Comparison of ENCODE assay signal across 18 cellular contexts in genomic region chr19:10852098-10852800, GRCh38. TPM values are rescaled to one million over a fixed set of nuclear protein-coding genes. Genes with fewer than 3 reads are reported as not detected.
DNase-seq lines count a peak whose midpoint lies in the region; ATAC-seq, FAIRE-seq and TF ChIP-seq lines count a peak whose summit lies in the region.
"Had no signal": no experiment of that assay in that cellular context is flagged by ENCODE, and none has a peak within 500 bp of the region (broad histone marks: within the 10 kb centered on the region; RNA-seq: fewer than 3 reads in every experiment).

No MANE protein-coding gene starts in this region.

- H3K9me3 ChIP-seq in HepG2 (ENCODE audit: low read length) (no peaks in the 10 kb centered on the region), right lobe of liver (no peaks in the 10 kb centered on the region)
- H3K9me3 ChIP-seq: thoracic aorta had no signal

- TF ChIP-seq POLR2A in HepG2 (IDR thresholded peaks at IDR 0.05; ENCODE audit: insufficient read depth in 1 of 2, low read depth in 2 of 2, low read length in 2 of 2) (no peak), right lobe of liver (IDR thresholded peaks at IDR 0.05) (no peak)

- no peaks in the 10 kb centered on the region for H3K36me3 ChIP-seq in HepG2 (replicated peaks in 1 of 2; ENCODE audit: control insufficient read depth in 1 of 2, insufficient read depth in 2 of 2, low read length in 2 of 2)
- no peaks in the 10 kb centered on the region for H3K36me3 ChIP-seq in right lobe of liver
- H3K36me3 ChIP-seq: thoracic aorta had no signal

- CTCF ChIA-PET in HepG2 (lab: Yijun Ruan, JAX; ENCODE audit: low intra/inter-chr PET ratio, low total read pairs), result no interaction called here

- TF ChIP-seq EP300 in HepG2 (IDR thresholded peaks at IDR 0.05; ENCODE audit: low read depth in 2 of 2, low read length in 2 of 2) (no peak), HepG2 (CRISPR knock-in tag; IDR thresholded peaks at IDR 0.05; ENCODE audit: borderline replicate concordance) (no peak)

- DNase-seq in HepG2 (ENCODE audit: low spot score) (peak; percentile 63), right lobe of liver (no peak), SW 1271 (lab: John Stamatoyannopoulos, UW) (peak; percentile 47 to 48), fibroblast of peridontal ligament (ENCODE audit: extremely low read depth) (peak; percentile 62), urothelium cell line (ENCODE audit: low spot score) (peak; percentile 51), NCI-H1105 (lab: John Stamatoyannopoulos, UW) (no peak), middle frontal gyrus (ENCODE audit: extremely low spot score, low spot score) (no peak)
- no peak for DNase-seq in stimulated activated CD4-positive, alpha-beta T cell treated with anti-CD3 and anti-CD28 coated beads, Interleukin-2, amount 100 ng/mL, for 48 hours
- DNase-seq: ACHN; activated CD8-positive, alpha-beta T cell treated with anti-CD3 and anti-CD28 coated beads, Interleukin-2, amount 10 ng/mL, durations not matched to agents 7 days and 5 days; activated effector memory CD4-positive, alpha-beta T cell treated with Interleukin-2 at 50 U/mL for 16 hours; KG1; NCI-H1930; nucleus accumbens; SHP77 treated with DMSO at 0.1 percent for 48 hours had no signal

- no peaks in the 10 kb centered on the region for H3K79me2 ChIP-seq in HepG2 (ENCODE audit: insufficient read depth, low read length)

- H2AFZ ChIP-seq in HepG2 (ENCODE audit: low read length), result no peak overlapping the region

- H3K4me3 ChIP-seq in HepG2 (replicated peaks in 1 of 3; ENCODE audit: insufficient read depth in 1 of 3, low read depth in 2 of 3, low read length in 3 of 3) (no peak overlapping the region), right lobe of liver (no peak overlapping the region)
- H3K4me3 ChIP-seq: thoracic aorta had no signal

- H3K9ac ChIP-seq in HepG2 (ENCODE audit: insufficient read depth, low read depth, low read length), result no peak overlapping the region

- no peaks in the 10 kb centered on the region; a peak in 1 of 5 replicates for H3K27me3 ChIP-seq in HepG2 (ENCODE audit: control insufficient read depth in 1 of 2, insufficient read depth in 2 of 2, low read length in 2 of 2)
- H3K27me3 ChIP-seq in right lobe of liver, result no peaks in the 10 kb centered on the region

- POLR2A ChIA-PET in HepG2 (lab: Yijun Ruan, JAX), result no interaction called here

- in situ Hi-C loops in HepG2 (cut with HindIII; ENCODE audit: extremely low pct_ligation_motif_present, low pct_unique_long_range_greater_than_20kb), result no loop called here

- H3K4me1 ChIP-seq in HepG2 (ENCODE audit: insufficient read depth, low read length) (peaks cover 36% of the 10 kb centered on the region), right lobe of liver (no peaks in the 10 kb centered on the region)

- intact Hi-C loops in HepG2 (cut with micrococcal nuclease; ENCODE audit: unreplicated experiment) (no loop called here), right lobe of liver (cut with DNase I) (no loop called here)

- no peak overlapping the region for H3K27ac ChIP-seq in HepG2 (ENCODE audit: extremely low read length, insufficient read depth, low read length)
- H3K27ac ChIP-seq in right lobe of liver, result no peak overlapping the region
- H3K27ac ChIP-seq: thoracic aorta had no signal

- WGBS in HepG2 (ENCODE audit: low lambda C conversion rate), result 31% methylated on average over 7 of the region's 7 CpGs
- WGBS in right lobe of liver (ENCODE audit: insufficient coverage, low coverage, low lambda C conversion rate, missing lambda C conversion rate), result 75% methylated on average over 6 of the region's 7 CpGs

- no peak overlapping the region for H3K4me2 ChIP-seq in HepG2 (ENCODE audit: low read depth, low read length)

- no peak for FAIRE-seq in HepG2 (lab: Jason Lieb, UNC)
- FAIRE-seq in urothelium cell line (lab: Jason Lieb, UNC), result no peak
- FAIRE-seq: endometrium, TTC549 had no signal

- peak; percentile 24 for ATAC-seq in HepG2
- no peak for ATAC-seq in right lobe of liver

- TF ChIP-seq CTCF in HepG2 (CRISPR knock-in tag; IDR thresholded peaks at IDR 0.05) (no peak), right lobe of liver (IDR thresholded peaks at IDR 0.05) (no peak)

- BruUV-seq in HepG2 (replicated peaks; lab: Mats Ljungman, UMichigan), result no TSS peak

- no peak for TF ChIP-seq RAD21 in HepG2 (CRISPR knock-in tag; IDR thresholded peaks at IDR 0.05)

- no peaks in the 10 kb centered on the region for H4K20me1 ChIP-seq in HepG2 (ENCODE audit: insufficient read depth, low read length)

RNA-seq across cellular contexts. Expression of gene C19orf38, which starts 4.0 kb away (rescaled TPM):
- total RNA-seq in HepG2 (2016; rRNA removed; fragmentation: Illumina TruSeq; extraction: Trizol), result not detected in 2 replicates
- total RNA-seq in HepG2 (2016; cell fraction: cytosol; rRNA removed; fragmentation: Illumina TruSeq; extraction: Trizol; ENCODE audit: low read depth), result not detected in 2 replicates
- total RNA-seq in HepG2 (2016; cell fraction: insoluble cytoplasmic fraction; rRNA removed; fragmentation: Illumina TruSeq; extraction: Trizol), result not detected in 2 replicates
- 0.37 TPM in 1 of 2 replicates, not detected in the other for total RNA-seq in HepG2 (2016; cell fraction: membrane; rRNA removed; fragmentation: Illumina TruSeq; extraction: Trizol)
- not detected in 2 replicates for total RNA-seq in HepG2 (2016; cell fraction: nucleus; rRNA removed; fragmentation: Illumina TruSeq; extraction: Trizol)
- 0.10 and 0.11 TPM in 2 replicates for polyA plus RNA-seq in HepG2 (2011; rRNA removed)
- polyA plus RNA-seq in HepG2 (2011; cell fraction: cytosol; rRNA removed), result 0.09 TPM in 1 of 2 replicates, not detected in the other
- not detected in 2 replicates for polyA plus RNA-seq in HepG2 (2011; cell fraction: nucleus; rRNA removed)
- 0.12 TPM in 1 of 2 replicates, not detected in the other for polyA plus RNA-seq in HepG2 (2012)
- not detected in 2 replicates for polyA plus RNA-seq in HepG2 (2016; cell fraction: cytosol; fragmentation: Illumina TruSeq; extraction: Trizol; ENCODE audit: low read depth)
- not detected in 2 replicates for polyA plus RNA-seq in HepG2 (2016; cell fraction: insoluble cytoplasmic fraction; fragmentation: Illumina TruSeq; extraction: Trizol; ENCODE audit: low read depth)
- 0.14 TPM in 1 of 2 replicates, not detected in the other for polyA plus RNA-seq in HepG2 (2016; cell fraction: membrane; fragmentation: Illumina TruSeq; extraction: Trizol; ENCODE audit: low read depth)
- polyA plus RNA-seq in HepG2 (2016; cell fraction: nucleus; fragmentation: Illumina TruSeq; extraction: Trizol; ENCODE audit: insufficient read depth, low read depth), result not detected in 2 replicates
- polyA minus RNA-seq in HepG2 (2011; rRNA and poly(A)+ RNA removed; ENCODE audit: low replicate concordance), result 0.49 TPM in 1 of 2 replicates, not detected in the other
- polyA minus RNA-seq in HepG2 (2011; cell fraction: cytosol; rRNA and poly(A)+ RNA removed), result not detected in 2 replicates
- not detected in 2 replicates for polyA minus RNA-seq in HepG2 (2011; cell fraction: nucleus; rRNA and poly(A)+ RNA removed)
- 1 to 10 TPM in 5 of 6 experiments, under 1 TPM in 1; 0.58 to 2.7 (median 1.4) TPM for total RNA-seq in right lobe of liver

RNA-seq across cellular contexts. Expression of gene TMED1, which starts 16.2 kb away (rescaled TPM):
- total RNA-seq in HepG2 (2016; rRNA removed; fragmentation: Illumina TruSeq; extraction: Trizol) (26.4 and 51.8 TPM in 2 replicates), right lobe of liver (10 to 100 TPM; 19.1 to 24.1 (median 21.7) TPM)
- 16.7 and 20.2 TPM in 2 replicates for total RNA-seq in HepG2 (2016; cell fraction: cytosol; rRNA removed; fragmentation: Illumina TruSeq; extraction: Trizol; ENCODE audit: low read depth)
- total RNA-seq in HepG2 (2016; cell fraction: insoluble cytoplasmic fraction; rRNA removed; fragmentation: Illumina TruSeq; extraction: Trizol), result 27.5 and 55.8 TPM in 2 replicates
- 28.1 and 29.2 TPM in 2 replicates for total RNA-seq in HepG2 (2016; cell fraction: membrane; rRNA removed; fragmentation: Illumina TruSeq; extraction: Trizol)
- 33.0 and 36.4 TPM in 2 replicates for total RNA-seq in HepG2 (2016; cell fraction: nucleus; rRNA removed; fragmentation: Illumina TruSeq; extraction: Trizol)
- 48.3 and 59.9 TPM in 2 replicates for polyA plus RNA-seq in HepG2 (2011; rRNA removed)
- polyA plus RNA-seq in HepG2 (2011; cell fraction: cytosol; rRNA removed), result 79.8 and 90.0 TPM in 2 replicates
- polyA plus RNA-seq in HepG2 (2011; cell fraction: nucleus; rRNA removed), result 24.7 and 26.9 TPM in 2 replicates
- 25.8 and 36.4 TPM in 2 replicates for polyA plus RNA-seq in HepG2 (2012)
- polyA plus RNA-seq in HepG2 (2016; cell fraction: cytosol; fragmentation: Illumina TruSeq; extraction: Trizol; ENCODE audit: low read depth), result 15.9 and 17.5 TPM in 2 replicates
- 22.0 and 23.3 TPM in 2 replicates for polyA plus RNA-seq in HepG2 (2016; cell fraction: insoluble cytoplasmic fraction; fragmentation: Illumina TruSeq; extraction: Trizol; ENCODE audit: low read depth)
- polyA plus RNA-seq in HepG2 (2016; cell fraction: membrane; fragmentation: Illumina TruSeq; extraction: Trizol; ENCODE audit: low read depth), result 17.1 and 19.3 TPM in 2 replicates
- 53.0 and 55.2 TPM in 2 replicates for polyA plus RNA-seq in HepG2 (2016; cell fraction: nucleus; fragmentation: Illumina TruSeq; extraction: Trizol; ENCODE audit: insufficient read depth, low read depth)
- 28.9 and 40.3 TPM in 2 replicates for polyA minus RNA-seq in HepG2 (2011; rRNA and poly(A)+ RNA removed; ENCODE audit: low replicate concordance)
- polyA minus RNA-seq in HepG2 (2011; cell fraction: cytosol; rRNA and poly(A)+ RNA removed), result 17.3 and 19.4 TPM in 2 replicates
- polyA minus RNA-seq in HepG2 (2011; cell fraction: nucleus; rRNA and poly(A)+ RNA removed), result 7.7 and 10.1 TPM in 2 replicates

RNA-seq across cellular contexts. Expression of gene CARM1, which starts 19.1 kb away (rescaled TPM):
- 21.9 and 27.6 TPM in 2 replicates for total RNA-seq in HepG2 (2016; rRNA removed; fragmentation: Illumina TruSeq; extraction: Trizol)
- 8.8 and 9.4 TPM in 2 replicates for total RNA-seq in HepG2 (2016; cell fraction: cytosol; rRNA removed; fragmentation: Illumina TruSeq; extraction: Trizol; ENCODE audit: low read depth)
- 18.6 and 27.9 TPM in 2 replicates for total RNA-seq in HepG2 (2016; cell fraction: insoluble cytoplasmic fraction; rRNA removed; fragmentation: Illumina TruSeq; extraction: Trizol)
- total RNA-seq in HepG2 (2016; cell fraction: membrane; rRNA removed; fragmentation: Illumina TruSeq; extraction: Trizol), result 21.1 and 24.7 TPM in 2 replicates
- total RNA-seq in HepG2 (2016; cell fraction: nucleus; rRNA removed; fragmentation: Illumina TruSeq; extraction: Trizol), result 16.8 and 18.1 TPM in 2 replicates
- polyA plus RNA-seq in HepG2 (2011; rRNA removed), result 53.0 and 55.8 TPM in 2 replicates
- 27.6 and 51.7 TPM in 2 replicates for polyA plus RNA-seq in HepG2 (2011; cell fraction: cytosol; rRNA removed)
- polyA plus RNA-seq in HepG2 (2011; cell fraction: nucleus; rRNA removed), result 83.1 and 120 TPM in 2 replicates
- 33.4 and 44.2 TPM in 2 replicates for polyA plus RNA-seq in HepG2 (2012)
- polyA plus RNA-seq in HepG2 (2016; cell fraction: cytosol; fragmentation: Illumina TruSeq; extraction: Trizol; ENCODE audit: low read depth), result 12.8 and 12.9 TPM in 2 replicates
- 41.9 and 59.7 TPM in 2 replicates for polyA plus RNA-seq in HepG2 (2016; cell fraction: insoluble cytoplasmic fraction; fragmentation: Illumina TruSeq; extraction: Trizol; ENCODE audit: low read depth)
- 29.0 and 31.4 TPM in 2 replicates for polyA plus RNA-seq in HepG2 (2016; cell fraction: membrane; fragmentation: Illumina TruSeq; extraction: Trizol; ENCODE audit: low read depth)
- polyA plus RNA-seq in HepG2 (2016; cell fraction: nucleus; fragmentation: Illumina TruSeq; extraction: Trizol; ENCODE audit: insufficient read depth, low read depth), result 54.5 and 65.3 TPM in 2 replicates
- polyA minus RNA-seq in HepG2 (2011; rRNA and poly(A)+ RNA removed; ENCODE audit: low replicate concordance), result 34.3 and 76.6 TPM in 2 replicates
- 18.8 and 19.0 TPM in 2 replicates for polyA minus RNA-seq in HepG2 (2011; cell fraction: cytosol; rRNA and poly(A)+ RNA removed)
- polyA minus RNA-seq in HepG2 (2011; cell fraction: nucleus; rRNA and poly(A)+ RNA removed), result 16.2 and 20.0 TPM in 2 replicates
- 10 to 100 TPM; 13.7 to 20.5 (median 17.5) TPM for total RNA-seq in right lobe of liver

Comparison
In these comparisons a context has a peak if more than half of its experiments do, and no peak if none do; other contexts are left out.
1. DNase-seq: peak in HepG2 (single experiment), SW 1271 (2 of 2), fibroblast of peridontal ligament (single experiment) and urothelium cell line (single experiment); none in right lobe of liver (0 of 3), stimulated activated CD4-positive, alpha-beta T cell treated with anti-CD3 and anti-CD28 coated beads, Interleukin-2, amount 100 ng/mL, for 48 hours (0 of 2), NCI-H1105 (single experiment) and middle frontal gyrus (single experiment).